ENCODE assay signal across 19 cellular contexts in the genomic region with DNA sequence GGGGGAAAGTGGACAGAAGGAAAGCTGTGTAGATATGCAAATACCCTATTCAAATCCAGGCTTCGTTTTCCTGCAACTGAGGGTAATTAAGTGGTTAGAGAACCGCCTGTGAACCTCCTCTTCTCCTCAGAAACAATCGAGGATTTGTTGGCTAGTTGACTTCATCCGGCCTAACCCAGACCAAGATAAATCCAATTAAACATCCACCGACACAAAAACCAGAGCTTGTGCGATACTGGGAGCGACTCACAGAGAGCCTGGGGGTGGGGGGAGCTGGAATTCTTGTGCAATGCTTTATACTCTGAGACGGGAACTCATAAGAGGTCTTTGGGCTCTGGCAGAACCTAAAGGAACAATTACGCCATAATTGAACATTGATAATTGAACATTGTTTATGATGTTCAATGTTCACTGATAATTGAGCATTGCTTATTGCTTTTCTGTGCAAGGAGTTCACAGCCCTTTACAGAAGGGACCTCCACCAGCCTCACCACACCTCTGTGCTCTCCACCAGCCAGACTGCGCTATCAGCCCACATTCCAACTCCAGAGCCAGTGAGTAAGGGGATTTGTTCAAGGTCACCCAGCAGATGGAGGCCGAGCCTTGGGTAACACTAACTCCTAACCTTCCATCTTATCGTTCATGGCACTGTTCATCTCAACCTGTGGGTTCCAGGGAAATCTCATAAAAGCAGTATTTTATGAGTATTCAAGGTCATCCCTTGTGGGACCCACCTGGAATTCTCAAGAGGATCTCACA.
A peak's percentile ranks its signal among the peaks of the same experiment; 100 is the strongest.
DNase-seq lines count a peak whose midpoint lies in the region; ATAC-seq and TF ChIP-seq lines count a peak whose summit lies in the region.
"Had no signal": no experiment of that assay in that cellular context is flagged by ENCODE, and none has a peak within 500 bp of the region (broad histone marks: within the 10 kb centered on the region; RNA-seq: fewer than 3 reads in every experiment).

No MANE protein-coding gene starts in this region.

- H3K27ac ChIP-seq in mesodermal cell (ENCODE audit: low read depth, low read length, severe bottlenecking) = peak overlapping the region; percentile 39
- H3K27ac ChIP-seq: HL-60, neutrophil, RWPE1, sigmoid colon, VCaP had no signal

- H3K4me3 ChIP-seq in HAP-1 (no peak overlapping the region), astrocyte of the spinal cord (ENCODE audit: low read depth, low read length) (no peak overlapping the region), mesodermal cell (ENCODE audit: extremely low read depth, insufficient read depth, low read length, poor library complexity, severe bottlenecking) (no peak overlapping the region)
- H3K4me3 ChIP-seq: sigmoid colon had no signal

- 88 to 92% methylated on average over 2 to 5 of the region's 12 CpGs for WGBS in mesodermal cell (ENCODE audit: insufficient coverage in 2 of 2), 2 experiments

- TF ChIP-seq CTCF in astrocyte of the spinal cord (IDR thresholded peaks at IDR 0.05; ENCODE audit: low read depth, low read length) = no peak

- peak; percentile 11 for DNase-seq in A172 (ENCODE audit: low spot score)
- DNase-seq in HAP-1 (ENCODE audit: low spot score in 2 of 2) = peak; percentile 53 to 66
- peak; percentile 18 for DNase-seq in astrocyte of the spinal cord (ENCODE audit: low read depth, low spot score)
- DNase-seq in DMS53 treated with DMSO at 0.1 percent for 48 hours (lab: John Stamatoyannopoulos, UW; ENCODE audit: unreplicated experiment) = no peak
- DNase-seq: activated CD4-positive, alpha-beta memory T cell treated with anti-CD3 and anti-CD28 coated beads, Interleukin-2, amount 10 ng/mL, durations not matched to agents 7 days and 5 days; activated naive CD8-positive, alpha-beta T cell treated with anti-CD3 and anti-CD28 coated beads, Interleukin-2, amount 10 ng/mL, durations not matched to agents 7 days and 5 days; NCI-H1092 treated with DMSO at 0.1 percent for 48 hours; NCI-H748 treated with DMSO at 0.1 percent for 48 hours; sigmoid colon; stimulated activated CD4-positive, alpha-beta T cell treated with anti-CD3 and anti-CD28 coated beads, Interleukin-2, amount 100 ng/mL, for 48 hours; T-cell had no signal

- H3K4me1 ChIP-seq in HAP-1 (peaks cover 14% of the 10 kb centered on the region), mesodermal cell (ENCODE audit: control insufficient read depth, insufficient read depth, low read length, poor library complexity, severe bottlenecking) (peaks cover 14% of the 10 kb centered on the region)
- H3K4me1 ChIP-seq: sigmoid colon had no signal

- no peaks in the 10 kb centered on the region for H3K27me3 ChIP-seq in HAP-1 (ENCODE audit: low read depth)
- H3K27me3 ChIP-seq: neutrophil, sigmoid colon had no signal

- in situ Hi-C loops in HAP-1 (cut with MboI; ENCODE audit: low sequenced_read_pairs) (no loop called here), astrocyte of the spinal cord (cut with HindIII; ENCODE audit: low sequenced_read_pairs) (no loop called here)

- ATAC-seq in GM21529 (IDR thresholded peaks at IDR 0.05; ENCODE audit: unreplicated experiment) (no peak), GM18520 (IDR thresholded peaks at IDR 0.05; ENCODE audit: unreplicated experiment) (no peak), GM18873 (IDR thresholded peaks at IDR 0.05; ENCODE audit: low FRiP score, unreplicated experiment) (no peak)
- ATAC-seq: T-cell had no signal

- no peaks in the 10 kb centered on the region for H3K9me3 ChIP-seq in HAP-1
- H3K9me3 ChIP-seq in mesodermal cell (ENCODE audit: control insufficient read depth, low read length) = no peaks in the 10 kb centered on the region
- H3K9me3 ChIP-seq: neutrophil, sigmoid colon had no signal

- H3K36me3 ChIP-seq in HAP-1 (replicated peaks) (no peaks in the 10 kb centered on the region), mesodermal cell (ENCODE audit: control insufficient read depth, insufficient read depth, low read length) (no peaks in the 10 kb centered on the region)
- H3K36me3 ChIP-seq: neutrophil, sigmoid colon had no signal
